1 cellular context compared by ENCODE assay signal in genomic region chr4:109294006-109294405, GRCh38.
TF ChIP-seq lines count a peak whose summit lies in the region.

No MANE protein-coding gene starts in this region.

TF ChIP-seq in GM23338, 12 proteins besides CTCF, POLR2A, EP300 and RAD21 (continued from another document):
- TF ChIP-seq ZNF462 (CRISPR knock-in tag; IDR thresholded peaks at IDR 0.05): no peak
- no peak for TF ChIP-seq EZH2 (IDR thresholded peaks at IDR 0.05; ENCODE audit: low read depth, unreplicated experiment)
- no peak for TF ChIP-seq POLR2AphosphoS5 (IDR thresholded peaks at IDR 0.05; ENCODE audit: low read depth)
- no peak for TF ChIP-seq NANOG (IDR thresholded peaks at IDR 0.05; ENCODE audit: borderline replicate concordance)
- no peak for TF ChIP-seq STAT1 (IDR thresholded peaks at IDR 0.05; ENCODE audit: unreplicated experiment)
- TF ChIP-seq ZNF331 (CRISPR knock-in tag; IDR thresholded peaks at IDR 0.05; ENCODE audit: low read depth): no peak
- no peak for TF ChIP-seq ETS1 (IDR thresholded peaks at IDR 0.05)
TF ChIP-seq in GM23338: peak in this region for 0.
